ENCODE assay signal across 10 cellular contexts in the genomic region with DNA sequence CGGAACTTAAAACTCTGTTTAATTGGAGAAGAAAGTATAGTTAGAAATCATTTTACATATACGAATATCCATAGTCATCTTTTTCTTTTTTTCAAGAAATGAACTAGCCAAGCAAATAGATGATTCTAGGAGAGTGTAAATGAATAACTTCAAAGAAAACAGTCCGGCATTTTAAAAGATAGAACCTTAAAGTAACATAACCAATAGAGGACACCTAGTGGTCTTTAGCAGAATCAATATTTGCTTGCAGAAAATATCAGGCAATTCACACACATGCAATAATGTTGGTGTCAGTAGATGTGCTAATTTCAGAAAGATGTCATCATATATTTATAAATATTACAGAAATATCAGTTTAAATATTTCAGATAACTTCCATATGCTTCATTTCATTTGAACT. TPM values are rescaled to one million over a fixed set of nuclear protein-coding genes. Genes with fewer than 3 reads are reported as not detected.
DNase-seq lines count a peak whose midpoint lies in the region; ATAC-seq and TF ChIP-seq lines count a peak whose summit lies in the region.
"Had no signal": no experiment of that assay in that cellular context is flagged by ENCODE, and none has a peak within 500 bp of the region (broad histone marks: within the 10 kb centered on the region; RNA-seq: fewer than 3 reads in every experiment).

No MANE protein-coding gene starts in this region.

- TF ChIP-seq CTCF in GM06990 (IDR thresholded peaks at IDR 0.05; ENCODE audit: insufficient read depth, low read length, poor library complexity, severe bottlenecking), result peak; percentile 29
- peak; percentile 68 for TF ChIP-seq CTCF in endodermal cell (conservative IDR thresholded peaks at IDR 0.05)
- no peak for TF ChIP-seq CTCF in brain microvascular endothelial cell (IDR thresholded peaks at IDR 0.05; ENCODE audit: low read depth, low read length, missing control alignments)

- H3K4me1 ChIP-seq in endodermal cell (ENCODE audit: control insufficient read depth, insufficient read depth, low read length), result peaks cover 4% of the 10 kb centered on the region

- ATAC-seq in GM19467 (IDR thresholded peaks at IDR 0.05; ENCODE audit: unreplicated experiment), result no peak

- H3K36me3 Mint-ChIP-seq in endodermal cell (ENCODE audit: low read depth), result no peaks in the 10 kb centered on the region

- no peaks in the 10 kb centered on the region for H3K9me3 Mint-ChIP-seq in endodermal cell

- H3K9ac ChIP-seq in endodermal cell (ENCODE audit: extremely low read depth, low read length, poor library complexity, severe bottlenecking), result no peak overlapping the region

- H3K27ac Mint-ChIP-seq in endodermal cell, result no peak overlapping the region

- H3K27ac ChIP-seq in endodermal cell (ENCODE audit: low read depth, low read length) (no peak overlapping the region), brain microvascular endothelial cell (no peak overlapping the region)

- H3K36me3 ChIP-seq in GM06990 (ENCODE audit: control insufficient read depth, insufficient read depth, low read length) (no peaks in the 10 kb centered on the region), endodermal cell (ENCODE audit: control insufficient read depth, insufficient read depth, low read length) (no peaks in the 10 kb centered on the region), brain microvascular endothelial cell (replicated peaks) (no peaks in the 10 kb centered on the region)

- no peak overlapping the region for H3K4me3 Mint-ChIP-seq in endodermal cell

- H3K4me1 Mint-ChIP-seq in endodermal cell, result peaks cover 22% of the 10 kb centered on the region

- in situ Hi-C loops in ACHN (cut with HindIII; ENCODE audit: low pct_ligation_motif_present, low pct_unique_long_range_greater_than_20kb, low sequenced_read_pairs) (no loop called here), brain microvascular endothelial cell (cut with HindIII; ENCODE audit: low pct_ligation_motif_present, low sequenced_read_pairs) (no loop called here)

- peaks cover 3% of the 10 kb centered on the region for H3K27me3 Mint-ChIP-seq in endodermal cell (ENCODE audit: insufficient read depth)

- DNase-seq in ACHN (peak; percentile 27), GM06990 (ENCODE audit: extremely low read depth, insufficient read length) (no peak), NCI-H446 treated with DMSO at 0.1 percent for 48 hours (lab: John Stamatoyannopoulos, UW) (peak; percentile 73), endodermal cell (no peak), OCI-M2 (lab: John Stamatoyannopoulos, UW; ENCODE audit: unreplicated experiment) (no peak), brain microvascular endothelial cell (no peak), NCI-H1048 (lab: John Stamatoyannopoulos, UW) (no peak)
- DNase-seq: activated gamma-delta T cell had no signal

- WGBS in endodermal cell (ENCODE audit: insufficient coverage in 1 of 2, insufficient read length in 1 of 2), 2 experiments, result 100% methylated on average over 1 of the region's 3 CpGs

- H3K27me3 ChIP-seq in GM06990 (replicated peaks; ENCODE audit: control insufficient read depth, insufficient read depth, low read length) (no peaks in the 10 kb centered on the region), endodermal cell (ENCODE audit: control insufficient read depth, insufficient read depth, low read length, poor library complexity, severe bottlenecking) (no peaks in the 10 kb centered on the region), brain microvascular endothelial cell (replicated peaks) (no peaks in the 10 kb centered on the region)

- no peak overlapping the region for H3K4me3 ChIP-seq in GM06990 (replicated peaks; ENCODE audit: low read depth, low read length)
- no peak overlapping the region for H3K4me3 ChIP-seq in endodermal cell (ENCODE audit: low read length)
- no peak overlapping the region for H3K4me3 ChIP-seq in brain microvascular endothelial cell (ENCODE audit: low read depth, low read length)

- no peaks in the 10 kb centered on the region for H3K9me3 ChIP-seq in endodermal cell (ENCODE audit: control insufficient read depth, low read length)

RNA-seq across cellular contexts. Expression of a gene that starts 57.1 kb away (rescaled TPM):
- total RNA-seq in endodermal cell, result 10 to 100 TPM in 1 of 2 donors, 1 to 10 TPM in 1; 5.9 to 10.8 TPM
- 0.93 TPM for polyA plus RNA-seq in endodermal cell (2013, experiment 1 of 2)
- 0.66 TPM for polyA plus RNA-seq in endodermal cell (2013, experiment 2 of 2)
- total RNA-seq: ureter had no signal

Comparison
In these comparisons a context has a peak if more than half of its experiments do, and no peak if none do; other contexts are left out.
1. DNase-seq: peak in ACHN (single experiment) and NCI-H446 treated with DMSO at 0.1 percent for 48 hours (single experiment); none in GM06990 (single experiment), endodermal cell (single experiment), OCI-M2 (single experiment), brain microvascular endothelial cell (single experiment) and NCI-H1048 (single experiment).